ENCODE assay signal across 10 cellular contexts in genomic region chr3:177554900-177555759, GRCh38.
DNase-seq lines count a peak whose midpoint lies in the region; ATAC-seq, FAIRE-seq and TF ChIP-seq lines count a peak whose summit lies in the region.
"Had no signal": no experiment of that assay in that cellular context is flagged by ENCODE, and none has a peak within 500 bp of the region (broad histone marks: within the 10 kb centered on the region; RNA-seq: fewer than 3 reads in every experiment).

No MANE protein-coding gene starts in this region.

- peaks cover 45% of the 10 kb centered on the region for H3K4me1 Mint-ChIP-seq in activated CD8-positive, alpha-beta memory T cell treated with anti-CD3 and anti-CD28 coated beads, Interleukin-2, amount 10 ng/mL, durations not matched to agents 7 days and 5 days

- H3K27ac Mint-ChIP-seq in activated CD8-positive, alpha-beta memory T cell treated with anti-CD3 and anti-CD28 coated beads, Interleukin-2, amount 10 ng/mL, durations not matched to agents 7 days and 5 days = peak overlapping the region; percentile 76

- H3K4me3 ChIP-seq in thoracic aorta = no peak overlapping the region

- ATAC-seq in activated CD8-positive, alpha-beta memory T cell treated with anti-CD3 and anti-CD28 coated beads, Interleukin-2, amount 10 ng/mL, durations not matched to agents 7 days and 5 days = peak; percentile 22
- peak; percentile 80 for ATAC-seq in foreskin keratinocyte
- ATAC-seq in thoracic aorta (ENCODE audit: insufficient number of reproducible peaks, low FRiP score, low read depth) = no peak
- no peak for ATAC-seq in HG03097 (IDR thresholded peaks at IDR 0.05; ENCODE audit: low FRiP score, unreplicated experiment)

- no peak for FAIRE-seq in HTR-8/SVneo (lab: Jason Lieb, UNC)
- FAIRE-seq: TTC549 had no signal

- H3K4me3 Mint-ChIP-seq in activated CD8-positive, alpha-beta memory T cell treated with anti-CD3 and anti-CD28 coated beads, Interleukin-2, amount 10 ng/mL, durations not matched to agents 7 days and 5 days = no peak overlapping the region

- H3K27me3 Mint-ChIP-seq in activated CD8-positive, alpha-beta memory T cell treated with anti-CD3 and anti-CD28 coated beads, Interleukin-2, amount 10 ng/mL, durations not matched to agents 7 days and 5 days = no peaks in the 10 kb centered on the region

- H3K36me3 ChIP-seq in thoracic aorta = no peaks in the 10 kb centered on the region

- TF ChIP-seq CTCF in foreskin keratinocyte (conservative IDR thresholded peaks at IDR 0.05) (no peak), thoracic aorta (IDR thresholded peaks at IDR 0.05) (no peak)

- no peaks in the 10 kb centered on the region for H3K9me3 ChIP-seq in thoracic aorta
- H3K9me3 ChIP-seq: Caco-2 had no signal

- H3K27me3 ChIP-seq in foreskin keratinocyte (peaks cover 2% of the 10 kb centered on the region), thoracic aorta (replicated peaks; ENCODE audit: insufficient read depth) (no peaks in the 10 kb centered on the region)

- no peaks in the 10 kb centered on the region for H3K4me1 ChIP-seq in foreskin keratinocyte
- H3K4me1 ChIP-seq in thoracic aorta (ENCODE audit: control insufficient read depth in 1 of 2, low read depth in 2 of 2) = peaks cover 23 to 36% of the 10 kb centered on the region in 2 donors
- H3K4me1 ChIP-seq: Caco-2 had no signal

- H3K36me3 Mint-ChIP-seq in activated CD8-positive, alpha-beta memory T cell treated with anti-CD3 and anti-CD28 coated beads, Interleukin-2, amount 10 ng/mL, durations not matched to agents 7 days and 5 days = no peaks in the 10 kb centered on the region

- CTCF ChIA-PET in activated CD8-positive, alpha-beta memory T cell treated with anti-CD3 and anti-CD28 coated beads, Interleukin-2, amount 10 ng/mL, durations not matched to agents 7 days and 5 days (lab: Charles Lee) = interaction anchor here (1.0 kb wide), 1 partner anchor 32 kb away, joined by 3 read pairs; no protein-coding TSS in a partner anchor

- no peak overlapping the region for H3K27ac ChIP-seq in foreskin keratinocyte
- peak overlapping the region; percentile 65 to 75 for H3K27ac ChIP-seq in thoracic aorta

- DNase-seq in activated CD8-positive, alpha-beta memory T cell treated with anti-CD3 and anti-CD28 coated beads, Interleukin-2, amount 10 ng/mL, durations not matched to agents 7 days and 5 days = no peak
- DNase-seq in activated CD8-positive, alpha-beta memory T cell treated with anti-CD3 and anti-CD28 coated beads, Interleukin-2, amount 50 U/mL, for 48 hours = no peak
- peak; percentile 34 for DNase-seq in RPMI8226
- DNase-seq in foreskin keratinocyte = peak in 1 of 2 donors; percentile 53
- no peak for DNase-seq in thoracic aorta (ENCODE audit: low spot score)
- DNase-seq in HTR-8/SVneo (ENCODE audit: insufficient read length, low spot score) = no peak
- DNase-seq in NCI-H128 (lab: John Stamatoyannopoulos, UW; ENCODE audit: unreplicated experiment) = no peak
- DNase-seq: Caco-2 had no signal

- no peaks in the 10 kb centered on the region for H3K9me3 Mint-ChIP-seq in activated CD8-positive, alpha-beta memory T cell treated with anti-CD3 and anti-CD28 coated beads, Interleukin-2, amount 10 ng/mL, durations not matched to agents 7 days and 5 days (ENCODE audit: low read depth)

Comparison
In these comparisons a context has a peak if more than half of its experiments do, and no peak if none do; other contexts are left out.
1. ATAC-seq: peak in activated CD8-positive, alpha-beta memory T cell treated with anti-CD3 and anti-CD28 coated beads, Interleukin-2, amount 10 ng/mL, durations not matched to agents 7 days and 5 days (single experiment) and foreskin keratinocyte (single experiment); none in thoracic aorta (single experiment) and HG03097 (single experiment).